Comparison of ENCODE assay signal across 1 cellular context in the genomic region with DNA sequence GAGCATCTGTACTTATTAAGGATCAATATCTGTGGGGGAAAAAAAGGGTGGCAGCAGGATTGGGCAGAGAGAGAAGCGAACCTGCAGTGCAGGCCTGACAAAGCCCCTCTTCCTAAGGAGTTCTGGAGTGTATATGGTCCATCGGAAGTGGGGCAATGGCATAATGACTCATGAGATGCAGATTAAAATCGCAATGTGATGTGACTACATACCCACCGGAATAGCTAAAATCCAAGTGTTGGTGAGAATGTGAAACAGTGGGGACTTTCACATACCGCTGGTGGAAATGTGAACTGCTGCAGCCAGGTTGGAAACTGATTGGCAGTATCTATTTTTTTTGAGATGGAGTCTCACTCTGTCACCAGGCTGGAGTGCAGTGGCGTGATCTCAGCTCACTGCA.
TF ChIP-seq lines count a peak whose summit lies in the region.

No MANE protein-coding gene starts in this region.

TF ChIP-seq in K562, 482 proteins besides CTCF, POLR2A, EP300 and RAD21 (continues in another document):
- TF ChIP-seq, protein P1, sequence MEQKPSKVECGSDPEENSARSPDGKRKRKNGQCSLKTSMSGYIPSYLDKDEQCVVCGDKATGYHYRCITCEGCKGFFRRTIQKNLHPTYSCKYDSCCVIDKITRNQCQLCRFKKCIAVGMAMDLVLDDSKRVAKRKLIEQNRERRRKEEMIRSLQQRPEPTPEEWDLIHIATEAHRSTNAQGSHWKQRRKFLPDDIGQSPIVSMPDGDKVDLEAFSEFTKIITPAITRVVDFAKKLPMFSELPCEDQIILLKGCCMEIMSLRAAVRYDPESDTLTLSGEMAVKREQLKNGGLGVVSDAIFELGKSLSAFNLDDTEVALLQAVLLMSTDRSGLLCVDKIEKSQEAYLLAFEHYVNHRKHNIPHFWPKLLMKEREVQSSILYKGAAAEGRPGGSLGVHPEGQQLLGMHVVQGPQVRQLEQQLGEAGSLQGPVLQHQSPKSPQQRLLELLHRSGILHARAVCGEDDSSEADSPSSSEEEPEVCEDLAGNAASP (IDR thresholded peaks at IDR 0.05), result no peak
- TF ChIP-seq HDAC2 (IDR thresholded peaks at IDR 0.05) (0 out of 2 replicates have a peak, but pooled peaks have one; percentile 21), SMARCB1 (IDR thresholded peaks at IDR 0.05; ENCODE audit: insufficient read length, low read depth) (no peak), MIER1 (IDR thresholded peaks at IDR 0.05; ENCODE audit: low read depth) (no peak), ZNF766 (CRISPR knock-in tag; conservative IDR thresholded peaks at IDR 0.05) (no peak), FUS (optimal IDR thresholded peaks at IDR 0.05; ENCODE audit: low read depth, low read length) (no peak), TEAD1 (CRISPR knock-in tag; IDR thresholded peaks at IDR 0.05) (no peak), DPF2 (IDR thresholded peaks at IDR 0.05) (peak; percentile 58), SRF (CRISPR knock-in tag; IDR thresholded peaks at IDR 0.05) (no peak), CHD2 (IDR thresholded peaks at IDR 0.05; ENCODE audit: low read depth, low read length) (no peak), MEF2A (IDR thresholded peaks at IDR 0.05; ENCODE audit: control insufficient read depth, low read depth, low read length) (no peak), CBX3 (IDR thresholded peaks at IDR 0.05; ENCODE audit: borderline replicate concordance in 1 of 2, low read length in 2 of 2) (no peak), ARID1B (IDR thresholded peaks at IDR 0.05) (peak; percentile 54), MAFK (IDR thresholded peaks at IDR 0.05; ENCODE audit: low read length) (no peak), TEAD4 (IDR thresholded peaks at IDR 0.05; ENCODE audit: low read length) (0 out of 2 replicates have a peak, but pooled peaks have one; percentile 11), TEAD4 (CRISPR knock-in tag; IDR thresholded peaks at IDR 0.05; ENCODE audit: borderline replicate concordance) (no peak), CREM (IDR thresholded peaks at IDR 0.05; ENCODE audit: low read depth) (no peak), SLC30A9 (CRISPR knock-in tag; IDR thresholded peaks at IDR 0.05) (no peak), SPI1 (IDR thresholded peaks at IDR 0.05; ENCODE audit: borderline replicate concordance, low read depth, low read length) (no peak), MECOM (CRISPR knock-in tag; IDR thresholded peaks at IDR 0.05) (no peak), SUPT5H (IDR thresholded peaks at IDR 0.05) (no peak), SIX5 (IDR thresholded peaks at IDR 0.05; ENCODE audit: borderline replicate concordance in 1 of 2, insufficient read depth in 1 of 2, low read depth in 1 of 2, low read length in 2 of 2) (no peak), BMI1 (IDR thresholded peaks at IDR 0.05; ENCODE audit: low read length) (no peak), SMARCA4 (IDR thresholded peaks at IDR 0.05) (peak; percentile 66; the same call in 1 of the 2 replicates), ETV5 (CRISPR knock-in tag; IDR thresholded peaks at IDR 0.05; ENCODE audit: low read depth) (no peak), NR2F6 (CRISPR knock-in tag; IDR thresholded peaks at IDR 0.05) (no peak), ZKSCAN3 (CRISPR knock-in tag; IDR thresholded peaks at IDR 0.05) (no peak), ZNF347 (CRISPR knock-in tag; IDR thresholded peaks at IDR 0.05; ENCODE audit: low read depth) (no peak), MED1 (CRISPR knock-in tag; IDR thresholded peaks at IDR 0.05; ENCODE audit: borderline replicate concordance) (no peak), POLR2AphosphoS2 (IDR thresholded peaks at IDR 0.05; ENCODE audit: low read length) (no peak), ESRRA (IDR thresholded peaks at IDR 0.05; ENCODE audit: borderline replicate concordance, low read depth) (no peak), ZNF146 (CRISPR knock-in tag; IDR thresholded peaks at IDR 0.05; ENCODE audit: unreplicated experiment) (no peak), FOXA1 (IDR thresholded peaks at IDR 0.05; ENCODE audit: borderline replicate concordance) (no peak), SRSF1 (IDR thresholded peaks at IDR 0.05; ENCODE audit: low read depth, low read length) (no peak), SNRNP70 (optimal IDR thresholded peaks at IDR 0.05; ENCODE audit: low read depth, low read length) (no peak), CTBP1 (IDR thresholded peaks at IDR 0.05; ENCODE audit: borderline replicate concordance) (0 out of 2 replicates have a peak, but pooled peaks have one; percentile 12), HDAC8 (tag; IDR thresholded peaks at IDR 0.05) (no peak)
- TF ChIP-seq, protein P2, sequence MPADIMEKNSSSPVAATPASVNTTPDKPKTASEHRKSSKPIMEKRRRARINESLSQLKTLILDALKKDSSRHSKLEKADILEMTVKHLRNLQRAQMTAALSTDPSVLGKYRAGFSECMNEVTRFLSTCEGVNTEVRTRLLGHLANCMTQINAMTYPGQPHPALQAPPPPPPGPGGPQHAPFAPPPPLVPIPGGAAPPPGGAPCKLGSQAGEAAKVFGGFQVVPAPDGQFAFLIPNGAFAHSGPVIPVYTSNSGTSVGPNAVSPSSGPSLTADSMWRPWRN (IDR thresholded peaks at IDR 0.05; ENCODE audit: low read depth), result no peak
- TF ChIP-seq, protein P3, sequence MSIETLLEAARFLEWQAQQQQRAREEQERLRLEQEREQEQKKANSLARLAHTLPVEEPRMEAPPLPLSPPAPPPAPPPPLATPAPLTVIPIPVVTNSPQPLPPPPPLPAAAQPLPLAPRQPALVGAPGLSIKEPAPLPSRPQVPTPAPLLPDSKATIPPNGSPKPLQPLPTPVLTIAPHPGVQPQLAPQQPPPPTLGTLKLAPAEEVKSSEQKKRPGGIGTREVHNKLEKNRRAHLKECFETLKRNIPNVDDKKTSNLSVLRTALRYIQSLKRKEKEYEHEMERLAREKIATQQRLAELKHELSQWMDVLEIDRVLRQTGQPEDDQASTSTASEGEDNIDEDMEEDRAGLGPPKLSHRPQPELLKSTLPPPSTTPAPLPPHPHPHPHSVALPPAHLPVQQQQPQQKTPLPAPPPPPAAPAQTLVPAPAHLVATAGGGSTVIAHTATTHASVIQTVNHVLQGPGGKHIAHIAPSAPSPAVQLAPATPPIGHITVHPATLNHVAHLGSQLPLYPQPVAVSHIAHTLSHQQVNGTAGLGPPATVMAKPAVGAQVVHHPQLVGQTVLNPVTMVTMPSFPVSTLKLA (conservative IDR thresholded peaks at IDR 0.05), result no peak
- TF ChIP-seq, protein P4, sequence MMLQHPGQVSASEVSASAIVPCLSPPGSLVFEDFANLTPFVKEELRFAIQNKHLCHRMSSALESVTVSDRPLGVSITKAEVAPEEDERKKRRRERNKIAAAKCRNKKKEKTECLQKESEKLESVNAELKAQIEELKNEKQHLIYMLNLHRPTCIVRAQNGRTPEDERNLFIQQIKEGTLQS (IDR thresholded peaks at IDR 0.05), result peak; percentile 84
- TF ChIP-seq, protein P4 (CRISPR knock-in tag; conservative IDR thresholded peaks at IDR 0.05), result no peak
- TF ChIP-seq, protein P5, sequence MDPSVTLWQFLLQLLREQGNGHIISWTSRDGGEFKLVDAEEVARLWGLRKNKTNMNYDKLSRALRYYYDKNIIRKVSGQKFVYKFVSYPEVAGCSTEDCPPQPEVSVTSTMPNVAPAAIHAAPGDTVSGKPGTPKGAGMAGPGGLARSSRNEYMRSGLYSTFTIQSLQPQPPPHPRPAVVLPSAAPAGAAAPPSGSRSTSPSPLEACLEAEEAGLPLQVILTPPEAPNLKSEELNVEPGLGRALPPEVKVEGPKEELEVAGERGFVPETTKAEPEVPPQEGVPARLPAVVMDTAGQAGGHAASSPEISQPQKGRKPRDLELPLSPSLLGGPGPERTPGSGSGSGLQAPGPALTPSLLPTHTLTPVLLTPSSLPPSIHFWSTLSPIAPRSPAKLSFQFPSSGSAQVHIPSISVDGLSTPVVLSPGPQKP (CRISPR knock-in tag; IDR thresholded peaks at IDR 0.05), result no peak
- TF ChIP-seq, protein P6, sequence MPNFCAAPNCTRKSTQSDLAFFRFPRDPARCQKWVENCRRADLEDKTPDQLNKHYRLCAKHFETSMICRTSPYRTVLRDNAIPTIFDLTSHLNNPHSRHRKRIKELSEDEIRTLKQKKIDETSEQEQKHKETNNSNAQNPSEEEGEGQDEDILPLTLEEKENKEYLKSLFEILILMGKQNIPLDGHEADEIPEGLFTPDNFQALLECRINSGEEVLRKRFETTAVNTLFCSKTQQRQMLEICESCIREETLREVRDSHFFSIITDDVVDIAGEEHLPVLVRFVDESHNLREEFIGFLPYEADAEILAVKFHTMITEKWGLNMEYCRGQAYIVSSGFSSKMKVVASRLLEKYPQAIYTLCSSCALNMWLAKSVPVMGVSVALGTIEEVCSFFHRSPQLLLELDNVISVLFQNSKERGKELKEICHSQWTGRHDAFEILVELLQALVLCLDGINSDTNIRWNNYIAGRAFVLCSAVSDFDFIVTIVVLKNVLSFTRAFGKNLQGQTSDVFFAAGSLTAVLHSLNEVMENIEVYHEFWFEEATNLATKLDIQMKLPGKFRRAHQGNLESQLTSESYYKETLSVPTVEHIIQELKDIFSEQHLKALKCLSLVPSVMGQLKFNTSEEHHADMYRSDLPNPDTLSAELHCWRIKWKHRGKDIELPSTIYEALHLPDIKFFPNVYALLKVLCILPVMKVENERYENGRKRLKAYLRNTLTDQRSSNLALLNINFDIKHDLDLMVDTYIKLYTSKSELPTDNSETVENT (CRISPR knock-in tag; IDR thresholded peaks at IDR 0.05), result no peak
- TF ChIP-seq, protein P7, sequence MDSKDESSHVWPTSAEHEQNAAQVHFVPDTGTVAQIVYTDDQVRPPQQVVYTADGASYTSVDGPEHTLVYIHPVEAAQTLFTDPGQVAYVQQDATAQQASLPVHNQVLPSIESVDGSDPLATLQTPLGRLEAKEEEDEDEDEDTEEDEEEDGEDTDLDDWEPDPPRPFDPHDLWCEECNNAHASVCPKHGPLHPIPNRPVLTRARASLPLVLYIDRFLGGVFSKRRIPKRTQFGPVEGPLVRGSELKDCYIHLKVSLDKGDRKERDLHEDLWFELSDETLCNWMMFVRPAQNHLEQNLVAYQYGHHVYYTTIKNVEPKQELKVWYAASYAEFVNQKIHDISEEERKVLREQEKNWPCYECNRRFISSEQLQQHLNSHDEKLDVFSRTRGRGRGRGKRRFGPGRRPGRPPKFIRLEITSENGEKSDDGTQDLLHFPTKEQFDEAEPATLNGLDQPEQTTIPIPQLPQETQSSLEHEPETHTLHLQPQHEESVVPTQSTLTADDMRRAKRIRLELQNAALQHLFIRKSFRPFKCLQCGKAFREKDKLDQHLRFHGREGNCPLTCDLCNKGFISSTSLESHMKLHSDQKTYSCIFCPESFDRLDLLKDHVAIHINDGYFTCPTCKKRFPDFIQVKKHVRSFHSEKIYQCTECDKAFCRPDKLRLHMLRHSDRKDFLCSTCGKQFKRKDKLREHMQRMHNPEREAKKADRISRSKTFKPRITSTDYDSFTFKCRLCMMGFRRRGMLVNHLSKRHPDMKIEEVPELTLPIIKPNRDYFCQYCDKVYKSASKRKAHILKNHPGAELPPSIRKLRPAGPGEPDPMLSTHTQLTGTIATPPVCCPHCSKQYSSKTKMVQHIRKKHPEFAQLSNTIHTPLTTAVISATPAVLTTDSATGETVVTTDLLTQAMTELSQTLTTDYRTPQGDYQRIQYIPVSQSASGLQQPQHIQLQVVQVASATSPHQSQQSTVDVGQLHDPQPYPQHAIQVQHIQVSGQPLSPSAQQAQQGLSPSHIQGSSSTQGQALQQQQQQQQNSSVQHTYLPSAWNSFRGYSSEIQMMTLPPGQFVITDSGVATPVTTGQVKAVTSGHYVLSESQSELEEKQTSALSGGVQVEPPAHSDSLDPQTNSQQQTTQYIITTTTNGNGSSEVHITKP (IDR thresholded peaks at IDR 0.05; ENCODE audit: partially characterized antibody), result no peak
- TF ChIP-seq, protein P8, sequence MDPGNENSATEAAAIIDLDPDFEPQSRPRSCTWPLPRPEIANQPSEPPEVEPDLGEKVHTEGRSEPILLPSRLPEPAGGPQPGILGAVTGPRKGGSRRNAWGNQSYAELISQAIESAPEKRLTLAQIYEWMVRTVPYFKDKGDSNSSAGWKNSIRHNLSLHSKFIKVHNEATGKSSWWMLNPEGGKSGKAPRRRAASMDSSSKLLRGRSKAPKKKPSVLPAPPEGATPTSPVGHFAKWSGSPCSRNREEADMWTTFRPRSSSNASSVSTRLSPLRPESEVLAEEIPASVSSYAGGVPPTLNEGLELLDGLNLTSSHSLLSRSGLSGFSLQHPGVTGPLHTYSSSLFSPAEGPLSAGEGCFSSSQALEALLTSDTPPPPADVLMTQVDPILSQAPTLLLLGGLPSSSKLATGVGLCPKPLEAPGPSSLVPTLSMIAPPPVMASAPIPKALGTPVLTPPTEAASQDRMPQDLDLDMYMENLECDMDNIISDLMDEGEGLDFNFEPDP (CRISPR knock-in tag; IDR thresholded peaks at IDR 0.05), result no peak
- TF ChIP-seq, protein P9, sequence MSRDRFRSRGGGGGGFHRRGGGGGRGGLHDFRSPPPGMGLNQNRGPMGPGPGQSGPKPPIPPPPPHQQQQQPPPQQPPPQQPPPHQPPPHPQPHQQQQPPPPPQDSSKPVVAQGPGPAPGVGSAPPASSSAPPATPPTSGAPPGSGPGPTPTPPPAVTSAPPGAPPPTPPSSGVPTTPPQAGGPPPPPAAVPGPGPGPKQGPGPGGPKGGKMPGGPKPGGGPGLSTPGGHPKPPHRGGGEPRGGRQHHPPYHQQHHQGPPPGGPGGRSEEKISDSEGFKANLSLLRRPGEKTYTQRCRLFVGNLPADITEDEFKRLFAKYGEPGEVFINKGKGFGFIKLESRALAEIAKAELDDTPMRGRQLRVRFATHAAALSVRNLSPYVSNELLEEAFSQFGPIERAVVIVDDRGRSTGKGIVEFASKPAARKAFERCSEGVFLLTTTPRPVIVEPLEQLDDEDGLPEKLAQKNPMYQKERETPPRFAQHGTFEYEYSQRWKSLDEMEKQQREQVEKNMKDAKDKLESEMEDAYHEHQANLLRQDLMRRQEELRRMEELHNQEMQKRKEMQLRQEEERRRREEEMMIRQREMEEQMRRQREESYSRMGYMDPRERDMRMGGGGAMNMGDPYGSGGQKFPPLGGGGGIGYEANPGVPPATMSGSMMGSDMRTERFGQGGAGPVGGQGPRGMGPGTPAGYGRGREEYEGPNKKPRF (IDR thresholded peaks at IDR 0.05; ENCODE audit: low read depth, low read length), result no peak
- TF ChIP-seq, protein P10, sequence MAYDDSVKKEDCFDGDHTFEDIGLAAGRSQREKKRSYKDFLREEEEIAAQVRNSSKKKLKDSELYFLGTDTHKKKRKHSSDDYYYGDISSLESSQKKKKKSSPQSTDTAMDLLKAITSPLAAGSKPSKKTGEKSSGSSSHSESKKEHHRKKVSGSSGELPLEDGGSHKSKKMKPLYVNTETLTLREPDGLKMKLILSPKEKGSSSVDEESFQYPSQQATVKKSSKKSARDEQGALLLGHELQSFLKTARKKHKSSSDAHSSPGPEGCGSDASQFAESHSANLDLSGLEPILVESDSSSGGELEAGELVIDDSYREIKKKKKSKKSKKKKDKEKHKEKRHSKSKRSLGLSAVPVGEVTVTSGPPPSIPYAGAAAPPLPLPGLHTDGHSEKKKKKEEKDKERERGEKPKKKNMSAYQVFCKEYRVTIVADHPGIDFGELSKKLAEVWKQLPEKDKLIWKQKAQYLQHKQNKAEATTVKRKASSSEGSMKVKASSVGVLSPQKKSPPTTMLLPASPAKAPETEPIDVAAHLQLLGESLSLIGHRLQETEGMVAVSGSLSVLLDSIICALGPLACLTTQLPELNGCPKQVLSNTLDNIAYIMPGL (CRISPR knock-in tag; IDR thresholded peaks at IDR 0.05), result no peak
